8 cellular contexts compared by ENCODE assay signal in genomic region chr6:152635949-152636674, GRCh38. TPM values are rescaled to one million over a fixed set of nuclear protein-coding genes. Genes with fewer than 3 reads are reported as not detected.
A peak's percentile ranks its signal among the peaks of the same experiment; 100 is the strongest.
DNase-seq lines count a peak whose midpoint lies in the region; ATAC-seq, FAIRE-seq and TF ChIP-seq lines count a peak whose summit lies in the region.
"Had no signal": no experiment of that assay in that cellular context is flagged by ENCODE, and none has a peak within 500 bp of the region (broad histone marks: within the 10 kb centered on the region; RNA-seq: fewer than 3 reads in every experiment).

No MANE protein-coding gene starts in this region.

- peak in 1 of 2 donors; percentile 51 for DNase-seq in central memory CD8-positive, alpha-beta T cell (ENCODE audit: low spot score in 2 of 2)
- no peak for DNase-seq in keratinocyte (ENCODE audit: low read depth, low spot score)
- no peak for DNase-seq in small intestine
- no peak for DNase-seq in NCI-H774 (lab: John Stamatoyannopoulos, UW)

- peak overlapping the region; percentile 95 for H3K4me3 Mint-ChIP-seq in central memory CD8-positive, alpha-beta T cell

- H3K79me2 ChIP-seq in keratinocyte (ENCODE audit: control insufficient read depth, insufficient read depth, low read length): no peaks in the 10 kb centered on the region

- ATAC-seq in GM18907 (IDR thresholded peaks at IDR 0.05; ENCODE audit: unreplicated experiment): peak; percentile 46
- ATAC-seq in HG03575 (IDR thresholded peaks at IDR 0.05; ENCODE audit: extremely low read depth, insufficient number of reproducible peaks, low FRiP score, unreplicated experiment): peak; percentile 49
- peak; percentile 69 for ATAC-seq in central memory CD8-positive, alpha-beta T cell (replicated peaks; ENCODE audit: extremely low read depth, poor library complexity, severe bottlenecking)
- no peak for ATAC-seq in HG03025 (IDR thresholded peaks at IDR 0.05; ENCODE audit: low FRiP score, unreplicated experiment)

- no peak for TF ChIP-seq CTCF in keratinocyte (optimal IDR thresholded peaks at IDR 0.05 in 1 of 3, IDR thresholded peaks at IDR 0.05 in 1 of 3, conservative IDR thresholded peaks at IDR 0.05 in 1 of 3; ENCODE audit: extremely low read depth in 1 of 3, insufficient read depth in 2 of 3, low read length in 3 of 3)

- H3K4me2 ChIP-seq in keratinocyte (ENCODE audit: control insufficient read depth, extremely low read depth, insufficient read depth, low read depth, low read length): peak overlapping the region; percentile 92

- no peaks in the 10 kb centered on the region for H4K20me1 ChIP-seq in keratinocyte (ENCODE audit: control insufficient read depth, extremely low read depth, insufficient read depth, low read length)

- H3K27me3 ChIP-seq in keratinocyte (ENCODE audit: control insufficient read depth, extremely low read depth, insufficient read depth, low read length) (peaks cover 28% of the 10 kb centered on the region), small intestine (ENCODE audit: control insufficient read depth in 2 of 2, insufficient read depth in 2 of 2, low read length in 2 of 2) (peaks cover 5% of the 10 kb centered on the region in 2 donors)

- no peak for FAIRE-seq in keratinocyte (lab: Jason Lieb, UNC)
- no peak for FAIRE-seq in small intestine (lab: Jason Lieb, UNC)

- peaks cover 21% of the 10 kb centered on the region for H3K36me3 Mint-ChIP-seq in central memory CD8-positive, alpha-beta T cell (ENCODE audit: insufficient read depth)

- H3K27ac Mint-ChIP-seq in central memory CD8-positive, alpha-beta T cell (ENCODE audit: low read depth): peak overlapping the region; percentile 94

- H3K9me1 ChIP-seq in keratinocyte (ENCODE audit: control insufficient read depth, extremely low read depth, insufficient read depth, low read length): no peaks in the 10 kb centered on the region

- H3K27me3 Mint-ChIP-seq in central memory CD8-positive, alpha-beta T cell: no peaks in the 10 kb centered on the region

- dilution Hi-C loops in keratinocyte (cut with MboI; ENCODE audit: extremely low pct_ligation_motif_present, low sequenced_read_pairs): no loop called here

- peaks cover 60% of the 10 kb centered on the region for H3K4me1 Mint-ChIP-seq in central memory CD8-positive, alpha-beta T cell

- H3K9me3 ChIP-seq in keratinocyte (ENCODE audit: control insufficient read depth, low read depth, low read length) (no peaks in the 10 kb centered on the region), small intestine (ENCODE audit: control insufficient read depth, low read depth) (no peaks in the 10 kb centered on the region)

- H3K9ac ChIP-seq in keratinocyte (ENCODE audit: control insufficient read depth, extremely low read depth, insufficient read depth, low read length): no peak overlapping the region

- 6 to 22% (median 9%) methylated on average over 27 of the region's 27 CpGs for WGBS in small intestine, 3 donors

- H3K4me3 ChIP-seq in keratinocyte (ENCODE audit: control insufficient read depth in 2 of 3, extremely low read depth in 1 of 3, insufficient read depth in 2 of 3, low read depth in 1 of 3, low read length in 3 of 3) (peak overlapping the region; percentile 26 to 68 (median 67)), small intestine (ENCODE audit: low read depth in 1 of 2, low read length in 2 of 2) (peak overlapping the region; percentile 21 to 31)

- H3K9me3 Mint-ChIP-seq in central memory CD8-positive, alpha-beta T cell: no peaks in the 10 kb centered on the region

- H3K27ac ChIP-seq in keratinocyte (ENCODE audit: control insufficient read depth, insufficient read depth, low read length): no peak overlapping the region
- no peak overlapping the region for H3K27ac ChIP-seq in small intestine (ENCODE audit: low read depth in 1 of 2, low read length in 1 of 2)
- H3K27ac ChIP-seq: VCaP had no signal

- peak overlapping the region; percentile 90 for H2AFZ ChIP-seq in keratinocyte (ENCODE audit: control insufficient read depth, low read length)

- H3K36me3 ChIP-seq in keratinocyte (ENCODE audit: control insufficient read depth in 2 of 2, extremely low read depth in 1 of 2, insufficient read depth in 2 of 2, low read length in 2 of 2) (no peaks in the 10 kb centered on the region), small intestine (ENCODE audit: control insufficient read depth in 2 of 2, insufficient read depth in 2 of 2, low read length in 2 of 2) (no peaks in the 10 kb centered on the region)

- H3K4me1 ChIP-seq in keratinocyte (ENCODE audit: control insufficient read depth, extremely low read depth, insufficient read depth, low read length) (peaks cover 10% of the 10 kb centered on the region), small intestine (ENCODE audit: control insufficient read depth in 2 of 2, insufficient read depth in 1 of 2, low read depth in 1 of 2, low read length in 1 of 2) (no peaks in the 10 kb centered on the region)

RNA-seq across cellular contexts. Expression of gene SYNE1, which starts 1.1 kb away (rescaled TPM):
- polyA plus RNA-seq in keratinocyte (4.0 to 5.5 TPM (median 4.4 TPM) in 3 replicates), small intestine (10 to 100 TPM in 1 of 3 donors, 1 to 10 TPM in 2; 4.0 to 13.5 (median 4.6) TPM)
- 8.5 TPM for polyA plus RNA-seq in keratinocyte (2011; ENCODE audit: low read depth)
- polyA plus RNA-seq in keratinocyte (2011; cell fraction: cytosol; rRNA removed): 2.5 and 3.9 TPM in 2 replicates
- polyA plus RNA-seq in keratinocyte (2011; cell fraction: nucleus; rRNA removed): 12.9 and 13.6 TPM in 2 replicates
- polyA plus RNA-seq in keratinocyte (2012; ENCODE audit: low replicate concordance): 2.7 and 4.3 TPM in 2 replicates
- 22.5 to 32.4 TPM (median 30.9 TPM) in 3 replicates for polyA minus RNA-seq in keratinocyte
- 4.8 TPM for polyA minus RNA-seq in keratinocyte (2011; cell fraction: cytosol; rRNA and poly(A)+ RNA removed)
- 33.1 and 52.6 TPM in 2 replicates for polyA minus RNA-seq in keratinocyte (2011; cell fraction: nucleus; rRNA and poly(A)+ RNA removed)
